Comparison of ENCODE assay signal across 16 cellular contexts in genomic region chr2:69298862-69299261, GRCh38.
DNase-seq lines count a peak whose midpoint lies in the region; ATAC-seq, FAIRE-seq and TF ChIP-seq lines count a peak whose summit lies in the region.
"Had no signal": no experiment of that assay in that cellular context is flagged by ENCODE, and none has a peak within 500 bp of the region (broad histone marks: within the 10 kb centered on the region; RNA-seq: fewer than 3 reads in every experiment).

No MANE protein-coding gene starts in this region.

- H3K9ac ChIP-seq in keratinocyte (ENCODE audit: control insufficient read depth, extremely low read depth, insufficient read depth, low read length) = no peak overlapping the region

- H3K4me3 ChIP-seq in ACC112 (ENCODE audit: low read depth, low read length) (peak overlapping the region; percentile 26), keratinocyte (ENCODE audit: control insufficient read depth in 2 of 3, extremely low read depth in 1 of 3, insufficient read depth in 2 of 3, low read depth in 1 of 3, low read length in 3 of 3) (no peak overlapping the region), dorsolateral prefrontal cortex (no peak overlapping the region)
- H3K4me3 ChIP-seq: tibial nerve had no signal

- no peaks in the 10 kb centered on the region for H3K27me3 ChIP-seq in ACC112 (ENCODE audit: insufficient read depth, low read length)
- peaks cover 4% of the 10 kb centered on the region for H3K27me3 ChIP-seq in keratinocyte (ENCODE audit: control insufficient read depth, extremely low read depth, insufficient read depth, low read length)
- no peaks in the 10 kb centered on the region for H3K27me3 ChIP-seq in dorsolateral prefrontal cortex
- H3K27me3 ChIP-seq: tibial nerve had no signal

- no peak overlapping the region for H3K4me3 Mint-ChIP-seq in effector memory CD8-positive, alpha-beta T cell
- H3K4me3 Mint-ChIP-seq: immature natural killer cell, T-cell had no signal

- H3K36me3 Mint-ChIP-seq in effector memory CD8-positive, alpha-beta T cell (ENCODE audit: insufficient read depth) = no peaks in the 10 kb centered on the region
- H3K36me3 Mint-ChIP-seq: immature natural killer cell, T-cell had no signal

- H3K4me1 Mint-ChIP-seq in effector memory CD8-positive, alpha-beta T cell (ENCODE audit: low read depth in 2 of 2) = no peaks in the 10 kb centered on the region
- H3K4me1 Mint-ChIP-seq: immature natural killer cell, T-cell had no signal

- H3K9me1 ChIP-seq in keratinocyte (ENCODE audit: control insufficient read depth, extremely low read depth, insufficient read depth, low read length) = no peaks in the 10 kb centered on the region

- TF ChIP-seq CTCF in keratinocyte (optimal IDR thresholded peaks at IDR 0.05 in 1 of 3, IDR thresholded peaks at IDR 0.05 in 1 of 3, conservative IDR thresholded peaks at IDR 0.05 in 1 of 3; ENCODE audit: extremely low read depth in 1 of 3, insufficient read depth in 2 of 3, low read length in 3 of 3) = no peak
- no peak for TF ChIP-seq CTCF in GM10266 (IDR thresholded peaks at IDR 0.05; ENCODE audit: control insufficient read depth, insufficient read depth, low read depth, missing control alignments)
- TF ChIP-seq CTCF in dorsolateral prefrontal cortex (IDR thresholded peaks at IDR 0.05 in 54 of 56, conservative IDR thresholded peaks at IDR 0.05 in 2 of 56; ENCODE audit: low read depth in 1 of 56, partially characterized antibody in 56 of 56) = no peak

- H3K27me3 Mint-ChIP-seq in effector memory CD8-positive, alpha-beta T cell = peaks cover 43 to 58% of the 10 kb centered on the region in 2 donors

- H2AFZ ChIP-seq in ACC112 (ENCODE audit: low read length, unreplicated experiment) (peak overlapping the region; percentile 27), keratinocyte (ENCODE audit: control insufficient read depth, low read length) (no peak overlapping the region)

- no peaks in the 10 kb centered on the region for H3K36me3 ChIP-seq in ACC112 (ENCODE audit: insufficient read depth, low read length)
- H3K36me3 ChIP-seq in keratinocyte (ENCODE audit: control insufficient read depth in 2 of 2, extremely low read depth in 1 of 2, insufficient read depth in 2 of 2, low read length in 2 of 2) = no peaks in the 10 kb centered on the region
- H3K36me3 ChIP-seq: tibial nerve had no signal

- intact Hi-C loops in dorsolateral prefrontal cortex (cut with DNase I) = no loop called here

- H3K79me2 ChIP-seq in ACC112 (ENCODE audit: control insufficient read depth, insufficient read depth, low read length, unreplicated experiment) = no peaks in the 10 kb centered on the region
- no peaks in the 10 kb centered on the region for H3K79me2 ChIP-seq in keratinocyte (ENCODE audit: control insufficient read depth, insufficient read depth, low read length)

- FAIRE-seq in keratinocyte (lab: Jason Lieb, UNC) = no peak
- FAIRE-seq: frontal cortex had no signal

- peak; percentile 81 for DNase-seq in HT1080 (ENCODE audit: low read depth)
- DNase-seq in amniotic epithelial cell (ENCODE audit: low read depth) = peak; percentile 74
- no peak for DNase-seq in keratinocyte (ENCODE audit: low read depth, low spot score)
- DNase-seq in GM10266 (ENCODE audit: extremely low spot score) = no peak
- no peak for DNase-seq in effector memory CD8-positive, alpha-beta T cell
- DNase-seq in dorsolateral prefrontal cortex = no peak
- no peak for DNase-seq in GDM1 (lab: John Stamatoyannopoulos, UW)
- DNase-seq: activated CD4-positive, alpha-beta T cell treated with anti-CD3 and anti-CD28 coated beads for 1 hour; DMS153; immature natural killer cell; OCI-M1; stimulated activated CD8-positive, alpha-beta memory T cell treated with anti-CD3 and anti-CD28 coated beads, Interleukin-4, amount 100 ng/mL, for 48 hours; T-cell had no signal

- peak overlapping the region; percentile 52 for H3K4me2 ChIP-seq in keratinocyte (ENCODE audit: control insufficient read depth, extremely low read depth, insufficient read depth, low read depth, low read length)

- H3K9me3 Mint-ChIP-seq in effector memory CD8-positive, alpha-beta T cell = no peaks in the 10 kb centered on the region
- H3K9me3 Mint-ChIP-seq: T-cell had no signal

- no peaks in the 10 kb centered on the region for H4K20me1 ChIP-seq in keratinocyte (ENCODE audit: control insufficient read depth, extremely low read depth, insufficient read depth, low read length)

- H3K9me3 ChIP-seq in keratinocyte (ENCODE audit: control insufficient read depth, low read depth, low read length) = peaks cover under 1% of the 10 kb centered on the region

- H3K27ac Mint-ChIP-seq in effector memory CD8-positive, alpha-beta T cell = no peak overlapping the region
- H3K27ac Mint-ChIP-seq: immature natural killer cell, T-cell had no signal

- ATAC-seq in effector memory CD8-positive, alpha-beta T cell (replicated peaks) = no peak
- ATAC-seq: T-cell had no signal

- H3K27ac ChIP-seq in ACC112 (ENCODE audit: low read depth, low read length) (peak overlapping the region; percentile 85), keratinocyte (ENCODE audit: control insufficient read depth, insufficient read depth, low read length) (no peak overlapping the region), dorsolateral prefrontal cortex (no peak overlapping the region)
- H3K27ac ChIP-seq: tibial nerve had no signal

- peaks cover 34% of the 10 kb centered on the region for H3K4me1 ChIP-seq in ACC112 (ENCODE audit: control insufficient read depth, insufficient read depth, low read length, unreplicated experiment)
- H3K4me1 ChIP-seq in keratinocyte (ENCODE audit: control insufficient read depth, extremely low read depth, insufficient read depth, low read length) = peaks cover 13% of the 10 kb centered on the region

- dilution Hi-C loops in keratinocyte (cut with MboI; ENCODE audit: extremely low pct_ligation_motif_present, low sequenced_read_pairs) = no loop called here

Comparison
In these comparisons a context has a peak if more than half of its experiments do, and no peak if none do; other contexts are left out.
1. DNase-seq: peak in HT1080 (single experiment) and amniotic epithelial cell (single experiment); none in keratinocyte (single experiment), GM10266 (single experiment), effector memory CD8-positive, alpha-beta T cell (0 of 3), dorsolateral prefrontal cortex (0 of 10) and GDM1 (single experiment).